10 cellular contexts compared by ENCODE assay signal in the genomic region with DNA sequence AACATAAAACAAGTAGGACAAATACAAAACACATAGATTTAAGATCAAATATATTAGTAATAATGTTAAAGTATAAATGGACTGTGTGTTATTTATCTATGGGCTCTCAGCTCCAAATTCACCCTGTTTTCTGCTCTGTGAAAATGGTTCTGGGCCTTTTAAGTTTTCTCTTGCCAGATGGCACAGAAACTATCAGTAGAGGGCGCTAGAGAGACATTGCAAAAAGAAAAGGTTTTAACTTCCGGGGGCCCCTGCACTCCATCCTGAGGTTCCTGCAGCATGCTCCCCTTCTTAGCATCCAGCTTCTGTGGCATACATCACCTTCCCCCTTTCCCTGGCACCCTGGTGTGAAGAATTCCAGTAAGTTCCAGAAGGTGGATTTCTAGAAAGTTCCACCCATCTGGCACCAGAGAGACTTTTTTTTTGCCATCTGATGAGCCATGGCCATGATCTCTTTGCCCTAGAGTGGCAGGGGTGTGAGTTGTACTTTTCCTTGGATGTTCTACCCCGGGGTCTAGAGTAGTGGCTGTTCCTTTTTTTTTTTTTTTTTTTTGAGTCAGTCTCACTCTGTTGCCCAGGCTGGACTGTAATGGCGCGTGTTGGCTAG. TPM values are rescaled to one million over a fixed set of nuclear protein-coding genes. Genes with fewer than 3 reads are reported as not detected.
DNase-seq lines count a peak whose midpoint lies in the region; ATAC-seq and TF ChIP-seq lines count a peak whose summit lies in the region.
"Had no signal": no experiment of that assay in that cellular context is flagged by ENCODE, and none has a peak within 500 bp of the region (broad histone marks: within the 10 kb centered on the region; RNA-seq: fewer than 3 reads in every experiment).

No MANE protein-coding gene starts in this region.

- no peaks in the 10 kb centered on the region for H3K9me2 ChIP-seq in HCT116 (ENCODE audit: insufficient read depth)
- H3K9me2 ChIP-seq in SU-DHL-6 (replicated peaks; ENCODE audit: insufficient read depth, low read length): no peaks in the 10 kb centered on the region

- no peak overlapping the region for H3K4me3 Mint-ChIP-seq in Calu3 (ENCODE audit: low read depth, unreplicated experiment)

- H3K27ac ChIP-seq in HCT116 (ENCODE audit: low read depth, low read length): no peak overlapping the region
- H3K27ac ChIP-seq in SU-DHL-6 (ENCODE audit: low read depth, low read length): no peak overlapping the region

- H3F3A ChIP-seq in SU-DHL-6 (ENCODE audit: insufficient read depth): no peaks in the 10 kb centered on the region

- no peaks in the 10 kb centered on the region for H3K9me3 Mint-ChIP-seq in Calu3 (ENCODE audit: low read depth, unreplicated experiment)

- H2AFZ ChIP-seq in HCT116 (ENCODE audit: low read depth, low read length, poor library complexity, severe bottlenecking) (no peak overlapping the region), SU-DHL-6 (ENCODE audit: low read depth, low read length, severe bottlenecking) (no peak overlapping the region)

- H4K20me1 ChIP-seq in HCT116 (ENCODE audit: insufficient read depth) (no peaks in the 10 kb centered on the region), SU-DHL-6 (ENCODE audit: low read depth, low read length) (no peaks in the 10 kb centered on the region)

- no peak overlapping the region for H3K4me2 ChIP-seq in HCT116 (ENCODE audit: low read length)
- H3K4me2 ChIP-seq in SU-DHL-6 (ENCODE audit: low read depth, low read length, poor library complexity, severe bottlenecking): no peak overlapping the region

- BruUV-seq in Calu3 (replicated peaks; lab: Mats Ljungman, UMichigan) (no TSS peak), HCT116 (replicated peaks; lab: Mats Ljungman, UMichigan) (no TSS peak)

- TF ChIP-seq RAD21 in HCT116 (IDR thresholded peaks at IDR 0.05; ENCODE audit: low read depth): no peak

- no peaks in the 10 kb centered on the region for H3K27me3 Mint-ChIP-seq in Calu3 (ENCODE audit: unreplicated experiment)

- H3K79me2 ChIP-seq in HCT116 (ENCODE audit: insufficient read depth, low read length) (no peaks in the 10 kb centered on the region), SU-DHL-6 (ENCODE audit: insufficient read depth, low read length) (no peaks in the 10 kb centered on the region)

- POLR2A ChIA-PET in HCT116 (lab: Charles Lee): no interaction called here

- DNase-seq in Calu3: no peak
- DNase-seq in HCT116 (ENCODE audit: low read depth, low spot score): no peak
- DNase-seq in iris pigment epithelial cell (ENCODE audit: low read depth): peak; percentile 7
- DNase-seq in dedifferentiated amniotic fluid mesenchymal stem cell (ENCODE audit: extremely low spot score): no peak
- DNase-seq in NCI-H2107 treated with DMSO at 0.1 percent for 48 hours (lab: John Stamatoyannopoulos, UW; ENCODE audit: unreplicated experiment): no peak
- DNase-seq in germinal center (ENCODE audit: low spot score): no peak
- DNase-seq: activated T-cell treated with anti-CD3 and anti-CD28 coated beads for 4 hours, NCI-H1092 treated with DMSO at 0.1 percent for 48 hours had no signal

- H3K4me3 ChIP-seq in HCT116 (replicated peaks in 1 of 2; ENCODE audit: low read depth in 1 of 2, low read length in 2 of 2): no peak overlapping the region
- H3K4me3 ChIP-seq in SU-DHL-6 (ENCODE audit: insufficient read depth, low read length, poor library complexity, severe bottlenecking): no peak overlapping the region

- CTCF ChIA-PET in Calu3 (lab: Charles Lee) (interaction anchor here (0.7 kb wide), 2 partner anchors 20 to 160 kb away, joined by 5 to 7 read pairs; no protein-coding TSS in a partner anchor), HCT116 (lab: Charles Lee) (no interaction called here)

- no peaks in the 10 kb centered on the region for H3K4me1 ChIP-seq in HCT116 (ENCODE audit: control insufficient read depth in 1 of 2, insufficient read depth in 2 of 2, low read length in 2 of 2)

- no peak for TF ChIP-seq POLR2A in HCT116 (IDR thresholded peaks at IDR 0.05; ENCODE audit: borderline replicate concordance, extremely low read depth, insufficient read depth, insufficient read length)

- TF ChIP-seq CTCF in Calu3 (IDR thresholded peaks at IDR 0.05; ENCODE audit: unreplicated experiment): peak; percentile 23
- peak in 2 of 3 experiments; percentile 59 to 68; a peak in 4 of 6 replicates for TF ChIP-seq CTCF in HCT116 (IDR thresholded peaks at IDR 0.05 in 2 of 3, conservative IDR thresholded peaks at IDR 0.05 in 1 of 3; ENCODE audit: borderline replicate concordance in 1 of 3, insufficient read depth in 1 of 3, low read depth in 2 of 3, low read length in 2 of 3)
- peak; percentile 36 for TF ChIP-seq CTCF in SU-DHL-6 (IDR thresholded peaks at IDR 0.05; ENCODE audit: insufficient read depth, low read length, poor library complexity, severe bottlenecking)

- H3K27ac Mint-ChIP-seq in Calu3 (ENCODE audit: unreplicated experiment): no peak overlapping the region

- H3K9ac ChIP-seq in HCT116 (ENCODE audit: low read length) (no peak overlapping the region), SU-DHL-6 (ENCODE audit: low read length) (no peak overlapping the region)

- no peaks in the 10 kb centered on the region for H3K9me3 ChIP-seq in HCT116 (ENCODE audit: control insufficient read depth in 1 of 2, insufficient read depth in 1 of 2, low read depth in 1 of 2, low read length in 2 of 2)
- H3K9me3 ChIP-seq in SU-DHL-6 (ENCODE audit: insufficient read depth, low read length): no peaks in the 10 kb centered on the region

- no peaks in the 10 kb centered on the region for H3K36me3 ChIP-seq in HCT116 (ENCODE audit: control insufficient read depth in 1 of 2, insufficient read depth in 2 of 2, low read length in 2 of 2)
- no peaks in the 10 kb centered on the region for H3K36me3 ChIP-seq in SU-DHL-6 (ENCODE audit: low read length)

- H3K36me3 Mint-ChIP-seq in Calu3 (ENCODE audit: insufficient read depth, unreplicated experiment): no peaks in the 10 kb centered on the region

- no peaks in the 10 kb centered on the region for H3K27me3 ChIP-seq in HCT116 (ENCODE audit: insufficient read depth, low read length)
- no peaks in the 10 kb centered on the region for H3K27me3 ChIP-seq in SU-DHL-6 (ENCODE audit: low read length)

- intact Hi-C loops in Calu3 (cut with micrococcal nuclease; ENCODE audit: unreplicated experiment) (no loop called here), HCT116 (cut with micrococcal nuclease) (no loop called here)

- ATAC-seq in HCT116 (peak; percentile 53; the same call in 1 of the 2 replicates), HG02623 (IDR thresholded peaks at IDR 0.05; ENCODE audit: unreplicated experiment) (no peak)

- RAD21 ChIA-PET in HCT116 (lab: Charles Lee; ENCODE audit: low non-redundant PET in 1 of 2, low total read pairs in 2 of 2, uncharacterized antibody in 2 of 2, unreplicated experiment in 2 of 2): no interaction called here

- H3K4me1 Mint-ChIP-seq in Calu3 (ENCODE audit: low read depth, unreplicated experiment): peaks cover 9% of the 10 kb centered on the region

TF ChIP-seq in HCT116, 20 proteins besides CTCF, POLR2A, EP300 and RAD21:
- TF ChIP-seq ZNF274 (IDR thresholded peaks at IDR 0.05; ENCODE audit: low read depth, low read length) (no peak), SIN3A (IDR thresholded peaks at IDR 0.05; ENCODE audit: low read depth) (no peak), ELF1 (IDR thresholded peaks at IDR 0.05; ENCODE audit: borderline replicate concordance, low read depth) (no peak), CBX3 (IDR thresholded peaks at IDR 0.05; ENCODE audit: low read depth) (no peak)
- TF ChIP-seq, protein P1, sequence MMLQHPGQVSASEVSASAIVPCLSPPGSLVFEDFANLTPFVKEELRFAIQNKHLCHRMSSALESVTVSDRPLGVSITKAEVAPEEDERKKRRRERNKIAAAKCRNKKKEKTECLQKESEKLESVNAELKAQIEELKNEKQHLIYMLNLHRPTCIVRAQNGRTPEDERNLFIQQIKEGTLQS (IDR thresholded peaks at IDR 0.05): no peak
- TF ChIP-seq, protein P2, sequence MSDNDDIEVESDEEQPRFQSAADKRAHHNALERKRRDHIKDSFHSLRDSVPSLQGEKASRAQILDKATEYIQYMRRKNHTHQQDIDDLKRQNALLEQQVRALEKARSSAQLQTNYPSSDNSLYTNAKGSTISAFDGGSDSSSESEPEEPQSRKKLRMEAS (IDR thresholded peaks at IDR 0.05): no peak

RNA-seq across cellular contexts. Expression of a gene that starts 29.3 kb away (rescaled TPM):
- 38.1 and 38.9 TPM in 2 replicates for total RNA-seq in Calu3 (2022)
- 68.1 TPM for total RNA-seq in HCT116 (2021; ENCODE audit: unreplicated experiment)
- polyA plus RNA-seq in HCT116 (2012): 66.4 and 78.3 TPM in 2 replicates

RNA-seq across cellular contexts. Expression of a gene that starts 29.4 kb away (rescaled TPM):
- total RNA-seq in Calu3 (2022) (41.5 and 45.5 TPM in 2 replicates), HCT116 (2021; ENCODE audit: unreplicated experiment) (57.4 TPM)
- polyA plus RNA-seq in HCT116 (2012): 24.7 and 38.4 TPM in 2 replicates

RNA-seq across cellular contexts. Expression of a gene that starts 58.6 kb away (rescaled TPM):
- total RNA-seq in Calu3 (2022) (18.0 and 18.9 TPM in 2 replicates), HCT116 (2021; ENCODE audit: unreplicated experiment) (15.0 TPM)
- 5.9 and 10.4 TPM in 2 replicates for polyA plus RNA-seq in HCT116 (2012)
